19 cellular contexts compared by ENCODE assay signal in genomic region chr2:172965433-172965832, GRCh38.
DNase-seq lines count a peak whose midpoint lies in the region; ATAC-seq and TF ChIP-seq lines count a peak whose summit lies in the region.
"Had no signal": no experiment of that assay in that cellular context is flagged by ENCODE, and none has a peak within 500 bp of the region (broad histone marks: within the 10 kb centered on the region; RNA-seq: fewer than 3 reads in every experiment).

No MANE protein-coding gene starts in this region.

- H3K9ac ChIP-seq in GM23248: no peak overlapping the region
- H3K9ac ChIP-seq in neural progenitor cell: no peak overlapping the region

- DNase-seq in DMS79 (lab: John Stamatoyannopoulos, UW) (peak; percentile 100), GM23248 (peak; percentile 19), neural progenitor cell (ENCODE audit: low spot score) (no peak), NCI-H526 (lab: John Stamatoyannopoulos, UW) (no peak)
- no peak for DNase-seq in CD4-positive, alpha-beta memory T cell
- DNase-seq: CD8-positive, alpha-beta memory T cell; DMS 273 treated with DMSO at 0.1 percent for 48 hours; DND-41; NCI-H1694; NCI-H2029 treated with DMSO at 0.1 percent for 48 hours; NCI-H446 treated with DMSO at 0.1 percent for 48 hours; SIG-M5 had no signal

- H3F3A ChIP-seq in GM23248 (ENCODE audit: insufficient read depth) (peaks cover 33% of the 10 kb centered on the region), neural progenitor cell (ENCODE audit: low read depth) (no peaks in the 10 kb centered on the region)

- H3K27ac Mint-ChIP-seq in neural progenitor cell: no peak overlapping the region
- no peak overlapping the region for H3K27ac Mint-ChIP-seq in CD4-positive, alpha-beta memory T cell
- H3K27ac Mint-ChIP-seq: B cell; CD8-positive, alpha-beta memory T cell had no signal

- no peaks in the 10 kb centered on the region for H3K79me2 ChIP-seq in GM23248 (ENCODE audit: insufficient read depth)
- H3K79me2 ChIP-seq in neural progenitor cell (ENCODE audit: low read depth): no peaks in the 10 kb centered on the region

- no peak overlapping the region for H3K4me3 Mint-ChIP-seq in neural progenitor cell
- no peak overlapping the region for H3K4me3 Mint-ChIP-seq in CD4-positive, alpha-beta memory T cell
- H3K4me3 Mint-ChIP-seq: B cell; CD8-positive, alpha-beta memory T cell had no signal

- no peak overlapping the region for H3K4me3 ChIP-seq in GM23248
- no peak overlapping the region for H3K4me3 ChIP-seq in neural progenitor cell
- no peak overlapping the region for H3K4me3 ChIP-seq in CD4-positive, alpha-beta memory T cell (ENCODE audit: low read length in 2 of 2)
- H3K4me3 ChIP-seq: K562, SK-N-MC had no signal

- no peak for ATAC-seq in GM21390 (IDR thresholded peaks at IDR 0.05; ENCODE audit: unreplicated experiment)
- ATAC-seq: K562 had no signal

- in situ Hi-C loops in GM23248 (cut with MboI): no loop called here

- 71 to 74% methylated on average over 3 of the region's 3 CpGs for WGBS in GM23248 (ENCODE audit: low coverage in 1 of 2, low lambda C conversion rate in 2 of 2, missing lambda C conversion rate in 2 of 2), 2 experiments

- no peak overlapping the region for H2AFZ ChIP-seq in GM23248
- H2AFZ ChIP-seq in neural progenitor cell (replicated peaks): peak overlapping the region; percentile 80

- H3K9me3 Mint-ChIP-seq in neural progenitor cell: no peaks in the 10 kb centered on the region
- H3K9me3 Mint-ChIP-seq in CD4-positive, alpha-beta memory T cell: no peaks in the 10 kb centered on the region
- H3K9me3 Mint-ChIP-seq: CD8-positive, alpha-beta memory T cell had no signal

- H4K20me1 ChIP-seq in GM23248 (ENCODE audit: insufficient read depth) (no peaks in the 10 kb centered on the region), neural progenitor cell (ENCODE audit: low read depth) (no peaks in the 10 kb centered on the region)

- intact Hi-C loops in CD4-positive, alpha-beta memory T cell (cut with micrococcal nuclease): no loop called here

- no peaks in the 10 kb centered on the region for H3K27me3 ChIP-seq in GM23248 (replicated peaks; ENCODE audit: insufficient read depth)
- no peaks in the 10 kb centered on the region for H3K27me3 ChIP-seq in neural progenitor cell
- no peaks in the 10 kb centered on the region for H3K27me3 ChIP-seq in CD4-positive, alpha-beta memory T cell (ENCODE audit: insufficient read depth, low read length)

- H3K4me2 ChIP-seq in GM23248 (ENCODE audit: unreplicated experiment): no peak overlapping the region
- no peak overlapping the region for H3K4me2 ChIP-seq in neural progenitor cell

- H3K9me3 ChIP-seq in GM23248 (ENCODE audit: low read depth): no peaks in the 10 kb centered on the region
- no peaks in the 10 kb centered on the region for H3K9me3 ChIP-seq in neural progenitor cell (ENCODE audit: low read depth)
- H3K9me3 ChIP-seq in CD4-positive, alpha-beta memory T cell (ENCODE audit: control insufficient read depth in 1 of 2, low read length in 2 of 2): no peaks in the 10 kb centered on the region

- CTCF ChIA-PET in CD4-positive, alpha-beta memory T cell (lab: Charles Lee; ENCODE audit: partially characterized antibody): no interaction called here

- H3K27ac ChIP-seq in GM23248 (no peak overlapping the region), VCaP (peak overlapping the region; percentile 24; the same call in 1 of the 2 replicates), neural progenitor cell (no peak overlapping the region)
- no peak overlapping the region for H3K27ac ChIP-seq in CD4-positive, alpha-beta memory T cell (ENCODE audit: low read depth, low read length)
- H3K27ac ChIP-seq: C4-2B, HL-60, SK-N-MC had no signal

- POLR2A ChIA-PET in CD4-positive, alpha-beta memory T cell (lab: Charles Lee; ENCODE audit: partially characterized antibody): no interaction called here

- peaks cover 17% of the 10 kb centered on the region for H3K4me1 Mint-ChIP-seq in neural progenitor cell
- no peaks in the 10 kb centered on the region for H3K4me1 Mint-ChIP-seq in CD4-positive, alpha-beta memory T cell
- H3K4me1 Mint-ChIP-seq: B cell had no signal

- H3K27me3 Mint-ChIP-seq in neural progenitor cell (ENCODE audit: insufficient read depth, low read depth): peaks cover 3% of the 10 kb centered on the region
- H3K27me3 Mint-ChIP-seq in CD4-positive, alpha-beta memory T cell: peaks cover 6 to 8% of the 10 kb centered on the region in 2 donors

- no peaks in the 10 kb centered on the region for H3K36me3 Mint-ChIP-seq in neural progenitor cell
- H3K36me3 Mint-ChIP-seq in CD4-positive, alpha-beta memory T cell: no peaks in the 10 kb centered on the region
- H3K36me3 Mint-ChIP-seq: CD8-positive, alpha-beta memory T cell had no signal

- H3K4me1 ChIP-seq in GM23248 (ENCODE audit: insufficient read depth): peaks cover 39% of the 10 kb centered on the region
- H3K4me1 ChIP-seq in neural progenitor cell: no peaks in the 10 kb centered on the region
- H3K4me1 ChIP-seq in CD4-positive, alpha-beta memory T cell (ENCODE audit: insufficient read depth, low read length): no peaks in the 10 kb centered on the region

- H3K36me3 ChIP-seq in GM23248 (ENCODE audit: low read depth) (no peaks in the 10 kb centered on the region), neural progenitor cell (no peaks in the 10 kb centered on the region)
- no peaks in the 10 kb centered on the region for H3K36me3 ChIP-seq in CD4-positive, alpha-beta memory T cell (ENCODE audit: insufficient read depth, low read length)

- no peaks in the 10 kb centered on the region for H3K9me2 ChIP-seq in GM23248 (ENCODE audit: insufficient read depth)

- TF ChIP-seq CTCF in VCaP (conservative IDR thresholded peaks at IDR 0.05) (no peak), neural progenitor cell (IDR thresholded peaks at IDR 0.05) (no peak)

Comparison
In these comparisons a context has a peak if more than half of its experiments do, and no peak if none do; other contexts are left out.
1. DNase-seq: peak in DMS79 (single experiment) and GM23248 (single experiment); none in neural progenitor cell (single experiment), NCI-H526 (0 of 2) and CD4-positive, alpha-beta memory T cell (0 of 5).